In genomic region chr6:147390909-147391536, GRCh38 we compare ENCODE assay signal across 9 cellular contexts.
A peak's percentile ranks its signal among the peaks of the same experiment; 100 is the strongest.
DNase-seq lines count a peak whose midpoint lies in the region; ATAC-seq and TF ChIP-seq lines count a peak whose summit lies in the region.
"Had no signal": no experiment of that assay in that cellular context is flagged by ENCODE, and none has a peak within 500 bp of the region (broad histone marks: within the 10 kb centered on the region; RNA-seq: fewer than 3 reads in every experiment).

No MANE protein-coding gene starts in this region.

- H3K27ac Mint-ChIP-seq in activated CD8-positive, alpha-beta T cell treated with anti-CD3 and anti-CD28 coated beads for 36 hours, result no peak overlapping the region
- no peak overlapping the region for H3K27ac Mint-ChIP-seq in activated CD8-positive, alpha-beta T cell treated with anti-CD3 and anti-CD28 coated beads, Interleukin-2, amount 10 ng/mL, durations not matched to agents 7 days and 5 days

- DNase-seq in activated CD8-positive, alpha-beta T cell treated with anti-CD3 and anti-CD28 coated beads for 36 hours, result peak; percentile 29
- no peak for DNase-seq in activated CD8-positive, alpha-beta T cell treated with anti-CD3 and anti-CD28 coated beads, Interleukin-2, amount 10 ng/mL, durations not matched to agents 7 days and 5 days
- peak; percentile 66 for DNase-seq in RKO (ENCODE audit: low spot score)
- peak; percentile 57 for DNase-seq in fibroblast of peridontal ligament (ENCODE audit: extremely low read depth)
- DNase-seq in stromal cell of bone marrow (ENCODE audit: low read depth), result peak; percentile 5
- no peak for DNase-seq in activated T-cell treated with anti-CD3 and anti-CD28 coated beads, Interleukin-2, amount 50 U/mL, for 1 hour
- DNase-seq in activated effector memory CD4-positive, alpha-beta T cell treated with Interleukin-2 at 50 U/mL for 16 hours, result no peak
- DNase-seq: activated T-cell treated with anti-CD3 and anti-CD28 coated beads for 4 hours had no signal

- H3K27me3 Mint-ChIP-seq in activated CD8-positive, alpha-beta T cell treated with anti-CD3 and anti-CD28 coated beads for 36 hours, result no peaks in the 10 kb centered on the region
- no peaks in the 10 kb centered on the region for H3K27me3 Mint-ChIP-seq in activated CD8-positive, alpha-beta T cell treated with anti-CD3 and anti-CD28 coated beads, Interleukin-2, amount 10 ng/mL, durations not matched to agents 7 days and 5 days (ENCODE audit: low read depth)

- no peak overlapping the region for H3K4me3 Mint-ChIP-seq in activated CD8-positive, alpha-beta T cell treated with anti-CD3 and anti-CD28 coated beads for 36 hours
- H3K4me3 Mint-ChIP-seq in activated CD8-positive, alpha-beta T cell treated with anti-CD3 and anti-CD28 coated beads, Interleukin-2, amount 10 ng/mL, durations not matched to agents 7 days and 5 days, result no peak overlapping the region

- no peak for ATAC-seq in activated CD8-positive, alpha-beta T cell treated with anti-CD3 and anti-CD28 coated beads for 36 hours
- no peak for ATAC-seq in activated CD8-positive, alpha-beta T cell treated with anti-CD3 and anti-CD28 coated beads, Interleukin-2, amount 10 ng/mL, durations not matched to agents 7 days and 5 days
- no peak for ATAC-seq in HG03439 (IDR thresholded peaks at IDR 0.05; ENCODE audit: unreplicated experiment)

- intact Hi-C loops in activated CD8-positive, alpha-beta T cell treated with anti-CD3 and anti-CD28 coated beads for 36 hours (cut with micrococcal nuclease), result loop anchor here (10.0 kb wide), 1 partner anchor 536 kb away; no protein-coding TSS in a partner anchor

- H3K9me3 Mint-ChIP-seq in activated CD8-positive, alpha-beta T cell treated with anti-CD3 and anti-CD28 coated beads for 36 hours, result no peaks in the 10 kb centered on the region
- no peaks in the 10 kb centered on the region for H3K9me3 Mint-ChIP-seq in activated CD8-positive, alpha-beta T cell treated with anti-CD3 and anti-CD28 coated beads, Interleukin-2, amount 10 ng/mL, durations not matched to agents 7 days and 5 days (ENCODE audit: insufficient read depth)

- POLR2A ChIA-PET in activated CD8-positive, alpha-beta T cell treated with anti-CD3 and anti-CD28 coated beads for 36 hours (lab: Charles Lee), result no interaction called here
- POLR2A ChIA-PET in activated CD8-positive, alpha-beta T cell treated with anti-CD3 and anti-CD28 coated beads, Interleukin-2, amount 10 ng/mL, durations not matched to agents 7 days and 5 days (lab: Charles Lee), result no interaction called here

- peak; percentile 27 for TF ChIP-seq CTCF in activated CD8-positive, alpha-beta T cell treated with anti-CD3 and anti-CD28 coated beads for 36 hours (IDR thresholded peaks at IDR 0.05)

- peaks cover 19% of the 10 kb centered on the region for H3K4me1 Mint-ChIP-seq in activated CD8-positive, alpha-beta T cell treated with anti-CD3 and anti-CD28 coated beads for 36 hours (ENCODE audit: low read depth)
- H3K4me1 Mint-ChIP-seq in activated CD8-positive, alpha-beta T cell treated with anti-CD3 and anti-CD28 coated beads, Interleukin-2, amount 10 ng/mL, durations not matched to agents 7 days and 5 days (ENCODE audit: low read depth), result no peaks in the 10 kb centered on the region

- CTCF ChIA-PET in activated CD8-positive, alpha-beta T cell treated with anti-CD3 and anti-CD28 coated beads for 36 hours (lab: Charles Lee), result interaction anchor here (2.4 kb wide), 1 partner anchor 8 kb away, joined by 10 read pairs; no protein-coding TSS in a partner anchor
- CTCF ChIA-PET in activated CD8-positive, alpha-beta T cell treated with anti-CD3 and anti-CD28 coated beads, Interleukin-2, amount 10 ng/mL, durations not matched to agents 7 days and 5 days (lab: Charles Lee), result interaction anchor here (0.8 kb wide), 1 partner anchor 532 kb away, joined by 3 read pairs; no protein-coding TSS in a partner anchor

- H3K36me3 Mint-ChIP-seq in activated CD8-positive, alpha-beta T cell treated with anti-CD3 and anti-CD28 coated beads for 36 hours (ENCODE audit: low read depth), result peaks cover 4% of the 10 kb centered on the region
- H3K36me3 Mint-ChIP-seq in activated CD8-positive, alpha-beta T cell treated with anti-CD3 and anti-CD28 coated beads, Interleukin-2, amount 10 ng/mL, durations not matched to agents 7 days and 5 days (ENCODE audit: low read depth), result no peaks in the 10 kb centered on the region

Comparison
In these comparisons a context has a peak if more than half of its experiments do, and no peak if none do; other contexts are left out.
1. DNase-seq: peak in activated CD8-positive, alpha-beta T cell treated with anti-CD3 and anti-CD28 coated beads for 36 hours (single experiment), RKO (single experiment), fibroblast of peridontal ligament (single experiment) and stromal cell of bone marrow (single experiment); none in activated CD8-positive, alpha-beta T cell treated with anti-CD3 and anti-CD28 coated beads, Interleukin-2, amount 10 ng/mL, durations not matched to agents 7 days and 5 days (single experiment), activated T-cell treated with anti-CD3 and anti-CD28 coated beads, Interleukin-2, amount 50 U/mL, for 1 hour (single experiment) and activated effector memory CD4-positive, alpha-beta T cell treated with Interleukin-2 at 50 U/mL for 16 hours (single experiment).